In genomic region chr11:83195176-83195531, GRCh38 we compare ENCODE assay signal across 9 cellular contexts. TPM values are rescaled to one million over a fixed set of nuclear protein-coding genes. Genes with fewer than 3 reads are reported as not detected.
A peak's percentile ranks its signal among the peaks of the same experiment; 100 is the strongest.
DNase-seq lines count a peak whose midpoint lies in the region; ATAC-seq and TF ChIP-seq lines count a peak whose summit lies in the region.
"Had no signal": no experiment of that assay in that cellular context is flagged by ENCODE, and none has a peak within 500 bp of the region (broad histone marks: within the 10 kb centered on the region; RNA-seq: fewer than 3 reads in every experiment).

No MANE protein-coding gene starts in this region.

- intact Hi-C loops in posterior cingulate gyrus (cut with DNase I), result no loop called here

- no peaks in the 10 kb centered on the region for H3K27me3 Mint-ChIP-seq in progenitor cell of endocrine pancreas

- peaks cover 8% of the 10 kb centered on the region for H3K36me3 Mint-ChIP-seq in progenitor cell of endocrine pancreas (ENCODE audit: insufficient read depth)

- H3K4me1 ChIP-seq in ES-I3 (ENCODE audit: insufficient read depth, low read length), result no peaks in the 10 kb centered on the region
- H3K4me1 ChIP-seq in OCI-LY1 (ENCODE audit: insufficient read depth, low read length, severe bottlenecking), result peaks cover 27% of the 10 kb centered on the region
- H3K4me1 ChIP-seq in endocrine pancreas (ENCODE audit: control insufficient read depth, insufficient read depth, low read length), result peaks cover 26% of the 10 kb centered on the region

- H3K9ac ChIP-seq in ES-I3 (ENCODE audit: low read depth, low read length) (peak overlapping the region; percentile 76; the same call in 1 of the 2 replicates), OCI-LY1 (ENCODE audit: low read length) (peak overlapping the region; percentile 70; the same call in 1 of the 2 replicates), endocrine pancreas (ENCODE audit: control insufficient read depth, insufficient read depth, low read length) (peak overlapping the region; percentile 30)

- peak overlapping the region; percentile 33 for H3K27ac Mint-ChIP-seq in progenitor cell of endocrine pancreas

- H3K9me3 ChIP-seq in ES-I3 (ENCODE audit: control insufficient read depth, insufficient read depth, low read length) (no peaks in the 10 kb centered on the region), OCI-LY1 (ENCODE audit: low read length) (no peaks in the 10 kb centered on the region), endocrine pancreas (ENCODE audit: control insufficient read depth, low read length) (no peaks in the 10 kb centered on the region)

- H3K36me3 ChIP-seq in ES-I3 (ENCODE audit: insufficient read depth, low read length) (peaks cover 7% of the 10 kb centered on the region; the same call in 1 of the 2 replicates), OCI-LY1 (ENCODE audit: insufficient read depth, low read length) (peaks cover 6% of the 10 kb centered on the region; the same call in 1 of the 2 replicates), endocrine pancreas (ENCODE audit: control insufficient read depth, insufficient read depth, low read length) (peaks cover 3% of the 10 kb centered on the region)

- no peak overlapping the region for H3K27ac ChIP-seq in OCI-LY1 (ENCODE audit: low read depth, low read length, poor library complexity, severe bottlenecking)

- H3K9me3 Mint-ChIP-seq in progenitor cell of endocrine pancreas (ENCODE audit: low read depth), result no peaks in the 10 kb centered on the region

- no peaks in the 10 kb centered on the region for H3F3A ChIP-seq in OCI-LY1 (ENCODE audit: insufficient read depth, low read length)

- no peaks in the 10 kb centered on the region for H3K9me2 ChIP-seq in OCI-LY1 (ENCODE audit: low read depth, low read length)

- ATAC-seq in GM18909 (IDR thresholded peaks at IDR 0.05; ENCODE audit: poor library complexity, unreplicated experiment), result no peak

- H3K4me2 ChIP-seq in OCI-LY1 (ENCODE audit: low read length), result peak overlapping the region; percentile 82

- H4K20me1 ChIP-seq in OCI-LY1 (ENCODE audit: insufficient read depth, low read length), result no peaks in the 10 kb centered on the region

- TF ChIP-seq CTCF in OCI-LY1 (IDR thresholded peaks at IDR 0.05; ENCODE audit: low read length) (peak; percentile 24; the same call in 1 of the 2 replicates), progenitor cell of endocrine pancreas (IDR thresholded peaks at IDR 0.05; ENCODE audit: unreplicated experiment) (no peak)

- H3K4me3 ChIP-seq in OCI-LY1 (ENCODE audit: low read depth, low read length, poor library complexity, severe bottlenecking) (peak overlapping the region; percentile 77), endocrine pancreas (ENCODE audit: control insufficient read depth, insufficient read depth, low read length) (peak overlapping the region; percentile 93)

- DNase-seq in progenitor cell of endocrine pancreas (ENCODE audit: low spot score, unreplicated experiment), result no peak
- no peak for DNase-seq in T1000 (lab: John Stamatoyannopoulos, UW)
- no peak for DNase-seq in NCI-H510A treated with DMSO at 0.1 percent for 48 hours (lab: John Stamatoyannopoulos, UW)
- no peak for DNase-seq in posterior cingulate gyrus
- DNase-seq: NCI-H187 treated with DMSO at 0.1 percent for 48 hours had no signal

- peak overlapping the region; percentile 90 for H3K4me3 Mint-ChIP-seq in progenitor cell of endocrine pancreas (ENCODE audit: low read depth)

- peaks cover 11% of the 10 kb centered on the region for H3K79me2 ChIP-seq in OCI-LY1 (ENCODE audit: insufficient read depth, low read length)

- no peaks in the 10 kb centered on the region for H3K27me3 ChIP-seq in OCI-LY1 (ENCODE audit: insufficient read depth, low read length)
- no peaks in the 10 kb centered on the region for H3K27me3 ChIP-seq in endocrine pancreas (ENCODE audit: control insufficient read depth, insufficient read depth, low read length)

- peaks cover 28% of the 10 kb centered on the region for H3K4me1 Mint-ChIP-seq in progenitor cell of endocrine pancreas (ENCODE audit: low read depth)

- peak overlapping the region; percentile 27 for H2AFZ ChIP-seq in OCI-LY1 (ENCODE audit: low read length)

RNA-seq across cellular contexts. Expression of gene ANKRD42, which starts 1.6 kb away (rescaled TPM):
- total RNA-seq in progenitor cell of endocrine pancreas, result 12.1 and 12.7 TPM in 2 replicates

RNA-seq across cellular contexts. Expression of gene PCF11, which starts 38.2 kb away (rescaled TPM):
- 65.0 and 69.1 TPM in 2 replicates for total RNA-seq in progenitor cell of endocrine pancreas
